ENCODE assay signal across 1 cellular context in the genomic region with DNA sequence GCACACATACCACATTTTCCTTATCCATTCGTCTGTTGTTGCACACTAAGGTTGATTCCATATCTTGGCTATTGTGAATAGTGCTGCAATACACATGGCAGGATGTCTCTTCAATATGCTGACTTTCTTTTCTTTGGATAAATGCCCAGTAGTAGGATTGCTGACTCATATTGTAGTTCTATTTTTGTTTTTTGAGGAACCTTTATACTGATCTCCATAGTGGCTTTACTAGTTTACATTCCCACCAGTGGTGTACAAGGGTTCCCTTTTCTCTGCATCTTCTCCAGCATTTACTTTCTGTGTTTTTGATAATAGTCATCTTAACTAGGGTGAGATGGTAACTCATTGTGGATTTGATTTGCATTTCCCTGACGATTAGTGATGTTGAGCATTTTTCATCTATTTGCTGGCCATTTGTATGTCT.
A peak's percentile ranks its signal among the peaks of the same experiment; 100 is the strongest.
TF ChIP-seq lines count a peak whose summit lies in the region.

No MANE protein-coding gene starts in this region.

TF ChIP-seq in K562, 482 proteins besides CTCF, POLR2A, EP300 and RAD21 (continued from another document and continues in another):
- TF ChIP-seq KLF6 (CRISPR knock-in tag; IDR thresholded peaks at IDR 0.05; ENCODE audit: borderline replicate concordance) (no peak), CEBPG (CRISPR knock-in tag; IDR thresholded peaks at IDR 0.05) (no peak), CEBPG (tag; conservative IDR thresholded peaks at IDR 0.05 in 1 of 2, IDR thresholded peaks at IDR 0.05 in 1 of 2) (peak in 1 of 2 experiments; percentile 56; a peak in 2 of 4 replicates), KDM1A (IDR thresholded peaks at IDR 0.05) (peak; percentile 16 to 43; a peak in 2 of 4 replicates), RBFOX2 (IDR thresholded peaks at IDR 0.05; ENCODE audit: low read depth, low read length) (no peak), JUND (IDR thresholded peaks at IDR 0.05; ENCODE audit: borderline replicate concordance, low read depth, low read length) (peak; percentile 63; the same call in 1 of the 2 replicates), JUND (tag; IDR thresholded peaks at IDR 0.05; ENCODE audit: borderline replicate concordance, low read depth, low read length) (peak; percentile 68; the same call in 2 of the 3 replicates), NBN (IDR thresholded peaks at IDR 0.05; ENCODE audit: low read depth) (0 out of 2 replicates have a peak, but pooled peaks have one; percentile 57), HMG20B (CRISPR knock-in tag; IDR thresholded peaks at IDR 0.05) (no peak), RBM17 (IDR thresholded peaks at IDR 0.05; ENCODE audit: borderline replicate concordance, low read depth, low read length) (no peak), MEF2D (tag; conservative IDR thresholded peaks at IDR 0.05; ENCODE audit: low read depth) (peak; percentile 96), ZNF76 (CRISPR knock-in tag; IDR thresholded peaks at IDR 0.05; ENCODE audit: borderline replicate concordance) (no peak), ZNF253 (CRISPR knock-in tag; conservative IDR thresholded peaks at IDR 0.05) (no peak), RFX1 (IDR thresholded peaks at IDR 0.05) (0 out of 2 replicates have a peak, but pooled peaks have one; percentile 4), ESRRA (IDR thresholded peaks at IDR 0.05; ENCODE audit: borderline replicate concordance, low read depth) (no peak), SMARCA4 (IDR thresholded peaks at IDR 0.05) (peak; percentile 88), CEBPB (tag; IDR thresholded peaks at IDR 0.05) (peak; percentile 55), FOSL1 (tag; conservative IDR thresholded peaks at IDR 0.05) (peak; percentile 71), GATAD2A (IDR thresholded peaks at IDR 0.05) (peak; percentile 86; the same call in 1 of the 2 replicates), MAFG (tag; conservative IDR thresholded peaks at IDR 0.05) (peak; percentile 100), IRF2 (CRISPR knock-in tag; IDR thresholded peaks at IDR 0.05) (no peak), BCOR (IDR thresholded peaks at IDR 0.05) (0 out of 2 replicates have a peak, but pooled peaks have one; percentile 26), MED1 (CRISPR knock-in tag; IDR thresholded peaks at IDR 0.05; ENCODE audit: borderline replicate concordance) (no peak), TBP (optimal IDR thresholded peaks at IDR 0.05; ENCODE audit: low read depth, low read length) (peak; percentile 25), FOXK2 (conservative IDR thresholded peaks at IDR 0.05 in 1 of 2, IDR thresholded peaks at IDR 0.05 in 1 of 2; ENCODE audit: low read depth in 2 of 2) (peak in 1 of 2 experiments; percentile 78), ZNF3 (CRISPR knock-in tag; IDR thresholded peaks at IDR 0.05) (no peak), KLF16 (IDR thresholded peaks at IDR 0.05) (no peak), POLR2AphosphoS5 (IDR thresholded peaks at IDR 0.05; ENCODE audit: control insufficient read depth, insufficient read depth, low read depth, low read length) (no peak), NEUROD1 (IDR thresholded peaks at IDR 0.05; ENCODE audit: borderline replicate concordance, low read depth, low read length, partially characterized antibody) (no peak), BRD9 (IDR thresholded peaks at IDR 0.05; ENCODE audit: low read depth, partially characterized antibody) (peak; percentile 16), TAF7 (tag; IDR thresholded peaks at IDR 0.05) (no peak), SRSF7 (optimal IDR thresholded peaks at IDR 0.05; ENCODE audit: low read depth, low read length) (no peak), U2AF1 (optimal IDR thresholded peaks at IDR 0.05; ENCODE audit: low read depth, low read length) (no peak), COPS2 (conservative IDR thresholded peaks at IDR 0.05) (no peak), NFE2 (IDR thresholded peaks at IDR 0.05; ENCODE audit: low read depth) (peak; percentile 95), ZNF445 (CRISPR knock-in tag; IDR thresholded peaks at IDR 0.05; ENCODE audit: low read depth) (no peak), TRIM24 (IDR thresholded peaks at IDR 0.05) (0 out of 4 replicates have a peak, but pooled peaks of 1 of the 2 experiments have one; percentile 50), NR1H2 (CRISPR knock-in tag; IDR thresholded peaks at IDR 0.05) (no peak), TEAD4 (IDR thresholded peaks at IDR 0.05; ENCODE audit: low read length) (peak; percentile 14; the same call in 1 of the 2 replicates), TEAD4 (CRISPR knock-in tag; IDR thresholded peaks at IDR 0.05; ENCODE audit: borderline replicate concordance) (no peak), ZNF75A (CRISPR knock-in tag; IDR thresholded peaks at IDR 0.05) (no peak), SOX6 (IDR thresholded peaks at IDR 0.05) (peak; percentile 84; the same call in 1 of the 2 replicates), CAMTA2 (CRISPR knock-in tag; conservative IDR thresholded peaks at IDR 0.05) (no peak)
- TF ChIP-seq, protein P1, sequence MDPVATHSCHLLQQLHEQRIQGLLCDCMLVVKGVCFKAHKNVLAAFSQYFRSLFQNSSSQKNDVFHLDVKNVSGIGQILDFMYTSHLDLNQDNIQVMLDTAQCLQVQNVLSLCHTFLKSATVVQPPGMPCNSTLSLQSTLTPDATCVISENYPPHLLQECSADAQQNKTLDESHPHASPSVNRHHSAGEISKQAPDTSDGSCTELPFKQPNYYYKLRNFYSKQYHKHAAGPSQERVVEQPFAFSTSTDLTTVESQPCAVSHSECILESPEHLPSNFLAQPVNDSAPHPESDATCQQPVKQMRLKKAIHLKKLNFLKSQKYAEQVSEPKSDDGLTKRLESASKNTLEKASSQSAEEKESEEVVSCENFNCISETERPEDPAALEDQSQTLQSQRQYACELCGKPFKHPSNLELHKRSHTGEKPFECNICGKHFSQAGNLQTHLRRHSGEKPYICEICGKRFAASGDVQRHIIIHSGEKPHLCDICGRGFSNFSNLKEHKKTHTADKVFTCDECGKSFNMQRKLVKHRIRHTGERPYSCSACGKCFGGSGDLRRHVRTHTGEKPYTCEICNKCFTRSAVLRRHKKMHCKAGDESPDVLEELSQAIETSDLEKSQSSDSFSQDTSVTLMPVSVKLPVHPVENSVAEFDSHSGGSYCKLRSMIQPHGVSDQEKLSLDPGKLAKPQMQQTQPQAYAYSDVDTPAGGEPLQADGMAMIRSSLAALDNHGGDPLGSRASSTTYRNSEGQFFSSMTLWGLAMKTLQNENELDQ (CRISPR knock-in tag; IDR thresholded peaks at IDR 0.05; ENCODE audit: borderline replicate concordance) = no peak
- TF ChIP-seq, protein P2, sequence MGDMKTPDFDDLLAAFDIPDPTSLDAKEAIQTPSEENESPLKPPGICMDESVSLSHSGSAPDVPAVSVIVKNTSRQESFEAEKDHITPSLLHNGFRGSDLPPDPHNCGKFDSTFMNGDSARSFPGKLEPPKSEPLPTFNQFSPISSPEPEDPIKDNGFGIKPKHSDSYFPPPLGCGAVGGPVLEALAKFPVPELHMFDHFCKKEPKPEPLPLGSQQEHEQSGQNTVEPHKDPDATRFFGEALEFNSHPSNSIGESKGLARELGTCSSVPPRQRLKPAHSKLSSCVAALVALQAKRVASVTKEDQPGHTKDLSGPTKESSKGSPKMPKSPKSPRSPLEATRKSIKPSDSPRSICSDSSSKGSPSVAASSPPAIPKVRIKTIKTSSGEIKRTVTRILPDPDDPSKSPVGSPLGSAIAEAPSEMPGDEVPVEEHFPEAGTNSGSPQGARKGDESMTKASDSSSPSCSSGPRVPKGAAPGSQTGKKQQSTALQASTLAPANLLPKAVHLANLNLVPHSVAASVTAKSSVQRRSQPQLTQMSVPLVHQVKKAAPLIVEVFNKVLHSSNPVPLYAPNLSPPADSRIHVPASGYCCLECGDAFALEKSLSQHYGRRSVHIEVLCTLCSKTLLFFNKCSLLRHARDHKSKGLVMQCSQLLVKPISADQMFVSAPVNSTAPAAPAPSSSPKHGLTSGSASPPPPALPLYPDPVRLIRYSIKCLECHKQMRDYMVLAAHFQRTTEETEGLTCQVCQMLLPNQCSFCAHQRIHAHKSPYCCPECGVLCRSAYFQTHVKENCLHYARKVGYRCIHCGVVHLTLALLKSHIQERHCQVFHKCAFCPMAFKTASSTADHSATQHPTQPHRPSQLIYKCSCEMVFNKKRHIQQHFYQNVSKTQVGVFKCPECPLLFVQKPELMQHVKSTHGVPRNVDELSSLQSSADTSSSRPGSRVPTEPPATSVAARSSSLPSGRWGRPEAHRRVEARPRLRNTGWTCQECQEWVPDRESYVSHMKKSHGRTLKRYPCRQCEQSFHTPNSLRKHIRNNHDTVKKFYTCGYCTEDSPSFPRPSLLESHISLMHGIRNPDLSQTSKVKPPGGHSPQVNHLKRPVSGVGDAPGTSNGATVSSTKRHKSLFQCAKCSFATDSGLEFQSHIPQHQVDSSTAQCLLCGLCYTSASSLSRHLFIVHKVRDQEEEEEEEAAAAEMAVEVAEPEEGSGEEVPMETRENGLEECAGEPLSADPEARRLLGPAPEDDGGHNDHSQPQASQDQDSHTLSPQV (IDR thresholded peaks at IDR 0.05) = 0 out of 2 replicates have a peak, but pooled peaks have one; percentile 56
- TF ChIP-seq, protein P3, sequence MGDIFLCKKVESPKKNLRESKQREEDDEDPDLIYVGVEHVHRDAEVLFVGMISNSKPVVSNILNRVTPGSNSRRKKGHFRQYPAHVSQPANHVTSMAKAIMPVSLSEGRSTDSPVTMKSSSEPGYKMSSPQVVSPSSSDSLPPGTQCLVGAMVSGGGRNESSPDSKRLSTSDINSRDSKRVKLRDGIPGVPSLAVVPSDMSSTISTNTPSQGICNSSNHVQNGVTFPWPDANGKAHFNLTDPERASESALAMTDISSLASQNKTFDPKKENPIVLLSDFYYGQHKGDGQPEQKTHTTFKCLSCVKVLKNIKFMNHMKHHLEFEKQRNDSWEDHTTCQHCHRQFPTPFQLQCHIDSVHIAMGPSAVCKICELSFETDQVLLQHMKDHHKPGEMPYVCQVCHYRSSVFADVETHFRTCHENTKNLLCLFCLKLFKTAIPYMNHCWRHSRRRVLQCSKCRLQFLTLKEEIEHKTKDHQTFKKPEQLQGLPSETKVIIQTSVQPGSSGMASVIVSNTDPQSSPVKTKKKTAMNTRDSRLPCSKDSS (IDR thresholded peaks at IDR 0.05; ENCODE audit: low read depth, partially characterized antibody) = no peak
- TF ChIP-seq, protein P4, sequence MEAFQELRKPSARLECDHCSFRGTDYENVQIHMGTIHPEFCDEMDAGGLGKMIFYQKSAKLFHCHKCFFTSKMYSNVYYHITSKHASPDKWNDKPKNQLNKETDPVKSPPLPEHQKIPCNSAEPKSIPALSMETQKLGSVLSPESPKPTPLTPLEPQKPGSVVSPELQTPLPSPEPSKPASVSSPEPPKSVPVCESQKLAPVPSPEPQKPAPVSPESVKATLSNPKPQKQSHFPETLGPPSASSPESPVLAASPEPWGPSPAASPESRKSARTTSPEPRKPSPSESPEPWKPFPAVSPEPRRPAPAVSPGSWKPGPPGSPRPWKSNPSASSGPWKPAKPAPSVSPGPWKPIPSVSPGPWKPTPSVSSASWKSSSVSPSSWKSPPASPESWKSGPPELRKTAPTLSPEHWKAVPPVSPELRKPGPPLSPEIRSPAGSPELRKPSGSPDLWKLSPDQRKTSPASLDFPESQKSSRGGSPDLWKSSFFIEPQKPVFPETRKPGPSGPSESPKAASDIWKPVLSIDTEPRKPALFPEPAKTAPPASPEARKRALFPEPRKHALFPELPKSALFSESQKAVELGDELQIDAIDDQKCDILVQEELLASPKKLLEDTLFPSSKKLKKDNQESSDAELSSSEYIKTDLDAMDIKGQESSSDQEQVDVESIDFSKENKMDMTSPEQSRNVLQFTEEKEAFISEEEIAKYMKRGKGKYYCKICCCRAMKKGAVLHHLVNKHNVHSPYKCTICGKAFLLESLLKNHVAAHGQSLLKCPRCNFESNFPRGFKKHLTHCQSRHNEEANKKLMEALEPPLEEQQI (IDR thresholded peaks at IDR 0.05) = peak; percentile 71; the same call in 1 of the 2 replicates
- TF ChIP-seq, protein P5, sequence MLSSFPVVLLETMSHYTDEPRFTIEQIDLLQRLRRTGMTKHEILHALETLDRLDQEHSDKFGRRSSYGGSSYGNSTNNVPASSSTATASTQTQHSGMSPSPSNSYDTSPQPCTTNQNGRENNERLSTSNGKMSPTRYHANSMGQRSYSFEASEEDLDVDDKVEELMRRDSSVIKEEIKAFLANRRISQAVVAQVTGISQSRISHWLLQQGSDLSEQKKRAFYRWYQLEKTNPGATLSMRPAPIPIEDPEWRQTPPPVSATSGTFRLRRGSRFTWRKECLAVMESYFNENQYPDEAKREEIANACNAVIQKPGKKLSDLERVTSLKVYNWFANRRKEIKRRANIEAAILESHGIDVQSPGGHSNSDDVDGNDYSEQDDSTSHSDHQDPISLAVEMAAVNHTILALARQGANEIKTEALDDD (IDR thresholded peaks at IDR 0.05) = peak; percentile 89
- TF ChIP-seq, protein P6, sequence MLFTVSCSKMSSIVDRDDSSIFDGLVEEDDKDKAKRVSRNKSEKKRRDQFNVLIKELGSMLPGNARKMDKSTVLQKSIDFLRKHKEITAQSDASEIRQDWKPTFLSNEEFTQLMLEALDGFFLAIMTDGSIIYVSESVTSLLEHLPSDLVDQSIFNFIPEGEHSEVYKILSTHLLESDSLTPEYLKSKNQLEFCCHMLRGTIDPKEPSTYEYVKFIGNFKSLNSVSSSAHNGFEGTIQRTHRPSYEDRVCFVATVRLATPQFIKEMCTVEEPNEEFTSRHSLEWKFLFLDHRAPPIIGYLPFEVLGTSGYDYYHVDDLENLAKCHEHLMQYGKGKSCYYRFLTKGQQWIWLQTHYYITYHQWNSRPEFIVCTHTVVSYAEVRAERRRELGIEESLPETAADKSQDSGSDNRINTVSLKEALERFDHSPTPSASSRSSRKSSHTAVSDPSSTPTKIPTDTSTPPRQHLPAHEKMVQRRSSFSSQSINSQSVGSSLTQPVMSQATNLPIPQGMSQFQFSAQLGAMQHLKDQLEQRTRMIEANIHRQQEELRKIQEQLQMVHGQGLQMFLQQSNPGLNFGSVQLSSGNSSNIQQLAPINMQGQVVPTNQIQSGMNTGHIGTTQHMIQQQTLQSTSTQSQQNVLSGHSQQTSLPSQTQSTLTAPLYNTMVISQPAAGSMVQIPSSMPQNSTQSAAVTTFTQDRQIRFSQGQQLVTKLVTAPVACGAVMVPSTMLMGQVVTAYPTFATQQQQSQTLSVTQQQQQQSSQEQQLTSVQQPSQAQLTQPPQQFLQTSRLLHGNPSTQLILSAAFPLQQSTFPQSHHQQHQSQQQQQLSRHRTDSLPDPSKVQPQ (CRISPR knock-in tag; IDR thresholded peaks at IDR 0.05; ENCODE audit: borderline replicate concordance) = no peak
- TF ChIP-seq, protein P7, sequence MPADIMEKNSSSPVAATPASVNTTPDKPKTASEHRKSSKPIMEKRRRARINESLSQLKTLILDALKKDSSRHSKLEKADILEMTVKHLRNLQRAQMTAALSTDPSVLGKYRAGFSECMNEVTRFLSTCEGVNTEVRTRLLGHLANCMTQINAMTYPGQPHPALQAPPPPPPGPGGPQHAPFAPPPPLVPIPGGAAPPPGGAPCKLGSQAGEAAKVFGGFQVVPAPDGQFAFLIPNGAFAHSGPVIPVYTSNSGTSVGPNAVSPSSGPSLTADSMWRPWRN (IDR thresholded peaks at IDR 0.05; ENCODE audit: low read depth) = no peak
- TF ChIP-seq, protein P8, sequence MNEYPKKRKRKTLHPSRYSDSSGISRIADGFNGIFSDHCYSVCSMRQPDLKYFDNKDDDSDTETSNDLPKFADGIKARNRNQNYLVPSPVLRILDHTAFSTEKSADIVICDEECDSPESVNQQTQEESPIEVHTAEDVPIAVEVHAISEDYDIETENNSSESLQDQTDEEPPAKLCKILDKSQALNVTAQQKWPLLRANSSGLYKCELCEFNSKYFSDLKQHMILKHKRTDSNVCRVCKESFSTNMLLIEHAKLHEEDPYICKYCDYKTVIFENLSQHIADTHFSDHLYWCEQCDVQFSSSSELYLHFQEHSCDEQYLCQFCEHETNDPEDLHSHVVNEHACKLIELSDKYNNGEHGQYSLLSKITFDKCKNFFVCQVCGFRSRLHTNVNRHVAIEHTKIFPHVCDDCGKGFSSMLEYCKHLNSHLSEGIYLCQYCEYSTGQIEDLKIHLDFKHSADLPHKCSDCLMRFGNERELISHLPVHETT (CRISPR knock-in tag; conservative IDR thresholded peaks at IDR 0.05 in 1 of 2, IDR thresholded peaks at IDR 0.05 in 1 of 2) = 0 out of 4 replicates have a peak, but pooled peaks of 1 of the 2 experiments have one; percentile 9
